Comparison of ENCODE assay signal across 10 cellular contexts in the genomic region with DNA sequence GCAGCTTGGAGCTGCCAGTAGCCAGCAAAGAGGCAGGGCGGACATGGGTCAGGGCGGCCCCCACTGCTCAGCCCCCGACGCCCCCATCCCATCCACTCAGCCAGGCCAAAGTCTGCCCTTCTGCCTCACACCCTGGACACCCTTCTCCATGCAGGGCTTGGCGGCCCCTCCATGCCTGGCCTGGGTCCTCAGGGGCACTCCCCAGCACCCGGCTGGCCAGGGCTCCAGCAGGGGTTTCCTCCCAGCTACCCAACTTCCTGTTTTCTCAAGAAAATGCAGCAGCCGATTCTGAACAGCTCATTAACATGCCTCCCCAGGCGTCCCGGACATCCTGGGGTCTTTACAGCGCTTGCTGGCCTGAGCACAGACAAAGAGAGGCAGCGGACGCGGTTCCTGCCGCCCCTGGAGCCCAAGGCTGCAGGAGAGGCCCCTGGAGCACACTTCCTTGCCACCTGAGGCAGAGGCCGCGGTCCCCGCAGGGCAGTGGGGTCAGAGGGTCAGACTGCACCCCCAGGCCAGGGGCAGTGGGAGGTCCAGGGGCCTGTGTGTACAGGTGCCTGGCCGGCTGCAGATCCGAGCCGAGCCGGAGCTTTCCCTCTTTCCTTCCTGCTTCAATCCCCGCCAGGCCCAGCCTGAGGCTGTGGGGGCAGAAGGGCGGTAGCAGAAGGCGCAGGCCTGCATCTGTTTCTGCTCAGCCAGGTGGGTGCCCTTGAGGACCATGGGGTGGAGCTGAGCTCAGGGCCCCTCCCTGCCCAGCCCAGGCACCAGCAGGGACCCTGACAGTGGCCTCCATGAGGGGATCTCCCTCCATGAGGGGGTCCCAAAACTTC. TPM values are rescaled to one million over a fixed set of nuclear protein-coding genes. Genes with fewer than 3 reads are reported as not detected.
DNase-seq lines count a peak whose midpoint lies in the region; ATAC-seq and TF ChIP-seq lines count a peak whose summit lies in the region.
"Had no signal": no experiment of that assay in that cellular context is flagged by ENCODE, and none has a peak within 500 bp of the region (broad histone marks: within the 10 kb centered on the region; RNA-seq: fewer than 3 reads in every experiment).

No MANE protein-coding gene starts in this region.

- H2AK5ac ChIP-seq in neuronal stem cell (ENCODE audit: low read depth, low read length) = peak overlapping the region; percentile 100

- peaks cover 0 to 6% of the 10 kb centered on the region in 2 donors for H3K9me3 ChIP-seq in neuronal stem cell (replicated peaks in 1 of 2; ENCODE audit: control insufficient read depth in 2 of 2, insufficient read depth in 1 of 2, low read depth in 1 of 2, low read length in 2 of 2)

- peak overlapping the region; percentile 99 for H2AFZ ChIP-seq in neuronal stem cell (ENCODE audit: low read length)

- peaks cover 20 to 21% of the 10 kb centered on the region in 2 donors for H3K4me1 ChIP-seq in neuronal stem cell (ENCODE audit: control insufficient read depth in 2 of 2, insufficient read depth in 1 of 2, low read depth in 1 of 2, low read length in 2 of 2)

- peak overlapping the region; percentile 73 for H2BK12ac ChIP-seq in neuronal stem cell (ENCODE audit: low read length)

- peak overlapping the region; percentile 60 for H3K9ac ChIP-seq in neuronal stem cell (ENCODE audit: low read depth, low read length, poor library complexity)

- DNase-seq in GM10248 (ENCODE audit: extremely low spot score) (peak; percentile 69), NCI-H146 treated with DMSO at 0.1 percent for 48 hours (lab: John Stamatoyannopoulos, UW; ENCODE audit: unreplicated experiment) (peak; percentile 52), neuronal stem cell (ENCODE audit: low spot score) (no peak), nucleus accumbens (lab: John Stamatoyannopoulos, UW) (no peak), RWPE1 (ENCODE audit: low spot score) (no peak)
- DNase-seq: anterior cingulate cortex; stimulated activated CD4-positive, alpha-beta T cell treated with anti-CD3 and anti-CD28 coated beads, Interleukin-15, amount 100 ng/mL, for 24 hours had no signal

- H4K91ac ChIP-seq in neuronal stem cell (ENCODE audit: low read depth, low read length, poor library complexity) = peak overlapping the region; percentile 59

- H3K4ac ChIP-seq in neuronal stem cell (ENCODE audit: low read length) = peak overlapping the region; percentile 2

- peak overlapping the region; percentile 46 for H3K27ac ChIP-seq in neuronal stem cell (replicated peaks; ENCODE audit: low read length)
- H3K27ac ChIP-seq in RWPE1 = no peak overlapping the region

- peaks cover 0 to 8% (median 0%) of the 10 kb centered on the region in 5 experiments for H3K9me3 Mint-ChIP-seq in brain

- peaks cover 7% of the 10 kb centered on the region for H3K4me1 Mint-ChIP-seq in brain

- POLR2A ChIA-PET in GM10248 (lab: Yijun Ruan, JAX) = interaction anchor here (0.5 to 1.6 kb wide), 2 partner anchors 14 to 18 kb away, joined by 3 to 4 read pairs; partner anchors contain the start of gene NRARP
- POLR2A ChIA-PET in RWPE1 (lab: Yijun Ruan, JAX; ENCODE audit: low non-redundant PET) = no interaction called here

- H3K18ac ChIP-seq in neuronal stem cell (ENCODE audit: low read length) = peak overlapping the region; percentile 90

- H3K79me1 ChIP-seq in neuronal stem cell (ENCODE audit: low read depth, low read length) = peaks cover 2% of the 10 kb centered on the region

- peak overlapping the region in 3 of 5 experiments; percentile 21 to 74 (median 55) for H3K27ac Mint-ChIP-seq in brain

- ATAC-seq in GM18511 (IDR thresholded peaks at IDR 0.05; ENCODE audit: unreplicated experiment) (no peak), GM19328 (IDR thresholded peaks at IDR 0.05; ENCODE audit: unreplicated experiment) (no peak)

- H3K14ac ChIP-seq in neuronal stem cell (ENCODE audit: low read length) = peak overlapping the region; percentile 89

- peak overlapping the region; percentile 60 for H3K23ac ChIP-seq in neuronal stem cell (ENCODE audit: low read depth, low read length, poor library complexity)

- CTCF ChIA-PET in GM10248 (lab: Yijun Ruan, JAX) = interaction anchor here (1.0 kb wide), 1 partner anchor 18 kb away, joined by 7 read pairs; the partner anchor contains the start of gene NRARP
- CTCF ChIA-PET in RWPE1 (lab: Yijun Ruan, JAX) = no interaction called here

- H3K4me3 ChIP-seq in neuronal stem cell (ENCODE audit: low read length in 2 of 2) = peak overlapping the region in 1 of 2 donors; percentile 35

- H3K4me2 ChIP-seq in neuronal stem cell (ENCODE audit: insufficient read depth, low read length, poor library complexity, severe bottlenecking) = no peak overlapping the region

- H3K36me3 Mint-ChIP-seq in brain = peaks cover 11% of the 10 kb centered on the region

- peak overlapping the region; percentile 98 for H2BK15ac ChIP-seq in neuronal stem cell (ENCODE audit: low read length)

- no CpG with 5 or more reads among the region's 24 CpGs for WGBS in neuronal stem cell (ENCODE audit: extremely low coverage in 2 of 2, insufficient read length in 2 of 2, insufficient replicate concordance in 1 of 2), 2 donors

- H3K27me3 Mint-ChIP-seq in brain = no peaks in the 10 kb centered on the region

- no peaks in the 10 kb centered on the region for H3K36me3 ChIP-seq in neuronal stem cell (replicated peaks in 1 of 2; ENCODE audit: control insufficient read depth in 2 of 2, insufficient read depth in 2 of 2, low read length in 2 of 2)

- peak overlapping the region; percentile 62 for H2BK5ac ChIP-seq in neuronal stem cell (ENCODE audit: low read length)

- H3K4me3 Mint-ChIP-seq in brain = no peak overlapping the region

- no peak overlapping the region for H4K8ac ChIP-seq in neuronal stem cell (ENCODE audit: low read depth, low read length)

- H3K27me3 ChIP-seq in neuronal stem cell (ENCODE audit: control insufficient read depth in 3 of 3, insufficient read depth in 3 of 3, low read depth in 1 of 3, low read length in 3 of 3) = no peaks in the 10 kb centered on the region

- no peak for TF ChIP-seq CTCF in GM10248 (IDR thresholded peaks at IDR 0.05; ENCODE audit: control extremely low read depth, extremely low read depth, low read depth, missing control alignments)
- TF ChIP-seq CTCF in brain (conservative IDR thresholded peaks at IDR 0.05) = no peak
- no peak for TF ChIP-seq CTCF in RWPE1 (conservative IDR thresholded peaks at IDR 0.05; ENCODE audit: low read depth)

- no peak overlapping the region for H2BK120ac ChIP-seq in neuronal stem cell (ENCODE audit: low read depth, low read length)

RNA-seq across cellular contexts. Expression of gene NRARP, which starts 18.7 kb away (rescaled TPM):
- polyA plus RNA-seq in brain (ENCODE audit: insufficient read depth, low read depth, low replicate concordance) = 3.9 TPM
- 51.2 TPM for polyA plus RNA-seq in neuronal stem cell (2013, experiment 1 of 2)
- 51.6 TPM for polyA plus RNA-seq in neuronal stem cell (2013, experiment 2 of 2)

RNA-seq across cellular contexts. Expression of gene TOR4A, which starts 43.2 kb away (rescaled TPM):
- polyA plus RNA-seq in brain (ENCODE audit: insufficient read depth, low read depth, low replicate concordance) = 1.9 TPM
- 3.1 TPM for polyA plus RNA-seq in neuronal stem cell (2013, experiment 1 of 2)
- 3.0 TPM for polyA plus RNA-seq in neuronal stem cell (2013, experiment 2 of 2)

Comparison
In these comparisons a context has a peak if more than half of its experiments do, and no peak if none do; other contexts are left out.
1. DNase-seq: peak in GM10248 (single experiment) and NCI-H146 treated with DMSO at 0.1 percent for 48 hours (single experiment); none in neuronal stem cell (single experiment), nucleus accumbens (0 of 56) and RWPE1 (single experiment).